ENCODE assay signal across 30 cellular contexts in genomic region chr12:62103736-62104135, GRCh38.
"Had no signal": no experiment of that assay in that cellular context is flagged by ENCODE, and none has a peak within 500 bp of the region (broad histone marks: within the 10 kb centered on the region; RNA-seq: fewer than 3 reads in every experiment).

No MANE protein-coding gene starts in this region.

- H3K4me3 Mint-ChIP-seq: memory B cell; natural killer cell; stimulated activated naive CD8-positive, alpha-beta T cell treated with anti-CD3 and anti-CD28 coated beads, Interleukin-15, amount 100 ng/mL, for 72 hours had no signal

- H3K4me2 ChIP-seq: hepatocyte, smooth muscle cell had no signal

- H3K4me3 ChIP-seq: gastrocnemius medialis, hepatocyte, left ventricle myocardium inferior, lung, ovary, psoas muscle, right lobe of liver, smooth muscle cell, suprapubic skin, transverse colon, upper lobe of right lung, vagina had no signal

- H3K27ac Mint-ChIP-seq: memory B cell; natural killer cell; stimulated activated naive CD8-positive, alpha-beta T cell treated with anti-CD3 and anti-CD28 coated beads, Interleukin-15, amount 100 ng/mL, for 72 hours had no signal

- DNase-seq: cortex of kidney; foreskin fibroblast; gastrocnemius medialis; head of caudate nucleus; left colon; left ventricle myocardium inferior; natural killer cell; occipital lobe; ovary; posterior cingulate gyrus; psoas muscle; retina; right lobe of liver; stimulated activated CD4-positive, alpha-beta T cell treated with anti-CD3 and anti-CD28 coated beads, Interleukin-12 subunit alpha, Interleukin-12 subunit beta, amount 100 ng/mL, for 4 hours; stimulated activated CD4-positive, alpha-beta T cell treated with anti-CD3 and anti-CD28 coated beads, Interleukin-1b, Interleukin-23, amount 100 ng/mL, for 48 hours; stimulated activated CD4-positive, alpha-beta T cell treated with anti-CD3 and anti-CD28 coated beads, Interleukin-4, amount 100 ng/mL, for 1 hour; stimulated activated CD8-positive, alpha-beta memory T cell treated with anti-CD3 and anti-CD28 coated beads, Interleukin-4, amount 100 ng/mL, for 48 hours; stimulated activated naive CD4-positive, alpha-beta T cell; stimulated activated naive CD8-positive, alpha-beta T cell treated with anti-CD3 and anti-CD28 coated beads, Interleukin-15, amount 100 ng/mL, for 72 hours; transverse colon; upper lobe of right lung had no signal

- H3K9me3 ChIP-seq: gastrocnemius medialis, ovary, psoas muscle, right lobe of liver, suprapubic skin, transverse colon, upper lobe of right lung, vagina had no signal

- ATAC-seq: esophagus mucosa; gastrocnemius medialis; left colon; natural killer cell; right lobe of liver; stimulated activated naive CD8-positive, alpha-beta T cell treated with anti-CD3 and anti-CD28 coated beads, Interleukin-15, amount 100 ng/mL, for 72 hours; upper lobe of right lung had no signal

- H3K79me2 ChIP-seq: hepatocyte had no signal

- FAIRE-seq: islet of Langerhans had no signal

- H3K9me3 Mint-ChIP-seq: stimulated activated naive CD8-positive, alpha-beta T cell treated with anti-CD3 and anti-CD28 coated beads, Interleukin-15, amount 100 ng/mL, for 72 hours had no signal

- H3K36me3 ChIP-seq: gastrocnemius medialis, left ventricle myocardium inferior, ovary, right lobe of liver, suprapubic skin, transverse colon, upper lobe of right lung, vagina had no signal

- H2AFZ ChIP-seq: hepatocyte had no signal

- H3K27ac ChIP-seq: epithelial cell of prostate, gastrocnemius medialis, hepatocyte, left ventricle myocardium inferior, ovary, psoas muscle, right lobe of liver, suprapubic skin, transverse colon, upper lobe of right lung, vagina had no signal

- H3K4me1 ChIP-seq: gastrocnemius medialis, psoas muscle, right lobe of liver, suprapubic skin, transverse colon, upper lobe of right lung, vagina had no signal

- H3K27me3 ChIP-seq: gastrocnemius medialis, hepatocyte, ovary, right lobe of liver, suprapubic skin, transverse colon, upper lobe of right lung, vagina had no signal

- H3K4me1 Mint-ChIP-seq: memory B cell; natural killer cell; stimulated activated naive CD8-positive, alpha-beta T cell treated with anti-CD3 and anti-CD28 coated beads, Interleukin-15, amount 100 ng/mL, for 72 hours had no signal

- H3K36me3 Mint-ChIP-seq: memory B cell, natural killer cell had no signal

- H3K27me3 Mint-ChIP-seq: stimulated activated naive CD8-positive, alpha-beta T cell treated with anti-CD3 and anti-CD28 coated beads, Interleukin-15, amount 100 ng/mL, for 72 hours had no signal
